13 cellular contexts compared by ENCODE assay signal in the genomic region with DNA sequence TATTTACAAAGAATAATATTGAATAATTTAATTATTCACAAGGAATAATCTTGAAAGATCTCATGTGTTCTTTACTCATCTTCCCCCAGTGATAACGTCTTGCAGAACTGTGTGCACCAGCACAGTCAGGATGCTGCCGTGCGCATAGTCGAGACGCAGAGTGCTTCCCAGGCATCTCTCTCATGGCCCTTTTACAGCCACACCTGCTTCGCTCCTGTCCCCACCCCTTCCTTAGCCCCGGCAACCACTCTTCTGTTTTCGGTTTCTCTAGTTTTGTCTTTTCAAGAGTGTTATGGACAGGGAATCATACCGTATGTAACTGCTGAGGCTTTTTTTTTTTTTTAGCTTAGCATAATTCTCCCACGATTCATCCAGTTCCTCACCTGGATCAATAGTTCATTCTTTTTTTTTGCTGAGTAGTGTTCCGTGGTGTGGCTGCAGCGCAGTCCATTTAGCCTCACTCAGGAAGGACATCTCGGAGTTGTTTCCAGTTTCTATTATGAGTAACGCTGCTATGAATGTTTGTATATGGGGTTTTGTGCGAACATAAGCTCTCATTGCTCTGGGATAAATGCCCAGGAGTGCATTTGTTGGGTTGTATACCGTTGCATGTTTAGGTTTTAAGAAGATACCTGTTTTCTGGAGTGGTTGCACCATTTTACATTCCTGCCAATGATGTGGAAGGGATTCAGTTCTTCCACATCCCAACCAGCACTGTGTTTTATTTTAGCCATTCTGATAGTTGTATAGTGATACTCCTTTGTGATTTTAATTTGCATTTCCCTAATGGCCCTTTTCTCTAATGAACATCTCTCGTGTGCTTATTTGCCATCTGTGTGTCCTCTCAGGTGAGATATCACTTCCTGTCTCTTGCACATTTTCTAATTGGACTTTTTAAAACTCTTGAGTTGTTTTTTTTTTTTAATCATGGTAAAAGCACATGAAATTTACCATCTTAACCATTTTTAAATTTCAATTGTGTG. TPM values are rescaled to one million over a fixed set of nuclear protein-coding genes. Genes with fewer than 3 reads are reported as not detected.
A peak's percentile ranks its signal among the peaks of the same experiment; 100 is the strongest.
DNase-seq lines count a peak whose midpoint lies in the region; ATAC-seq, FAIRE-seq and TF ChIP-seq lines count a peak whose summit lies in the region.
"Had no signal": no experiment of that assay in that cellular context is flagged by ENCODE, and none has a peak within 500 bp of the region (broad histone marks: within the 10 kb centered on the region; RNA-seq: fewer than 3 reads in every experiment).

No MANE protein-coding gene starts in this region.

- FAIRE-seq in pancreas (lab: Jason Lieb, UNC), result no peak

- intact Hi-C loops in pancreas (cut with DNase I), result no loop called here

- no peaks in the 10 kb centered on the region for H3K9me3 Mint-ChIP-seq in activated CD4-positive, alpha-beta memory T cell treated with anti-CD3 and anti-CD28 coated beads, Interleukin-2, amount 10 ng/mL, durations not matched to agents 7 days and 5 days
- H3K9me3 Mint-ChIP-seq in immature natural killer cell, result no peaks in the 10 kb centered on the region
- H3K9me3 Mint-ChIP-seq: dendritic cell treated with granulocyte-macrophage colony-stimulating factor and Interleukin-4, amounts not matched to agents 40 ng/mL and 50 ng/mL, for 4 days had no signal

- H3K27me3 Mint-ChIP-seq in activated CD4-positive, alpha-beta memory T cell treated with anti-CD3 and anti-CD28 coated beads, Interleukin-2, amount 10 ng/mL, durations not matched to agents 7 days and 5 days, result no peaks in the 10 kb centered on the region
- H3K27me3 Mint-ChIP-seq in immature natural killer cell (ENCODE audit: low read depth in 3 of 3), result peaks cover 0 to 4% (median 2%) of the 10 kb centered on the region in 3 donors
- H3K27me3 Mint-ChIP-seq: dendritic cell treated with granulocyte-macrophage colony-stimulating factor and Interleukin-4, amounts not matched to agents 40 ng/mL and 50 ng/mL, for 4 days had no signal

- H3K27ac Mint-ChIP-seq in activated CD4-positive, alpha-beta memory T cell treated with anti-CD3 and anti-CD28 coated beads, Interleukin-2, amount 10 ng/mL, durations not matched to agents 7 days and 5 days, result peak overlapping the region; percentile 62
- H3K27ac Mint-ChIP-seq in immature natural killer cell, result peak overlapping the region in 4 of 6 donors; percentile 27 to 73 (median 56)
- H3K27ac Mint-ChIP-seq: dendritic cell treated with granulocyte-macrophage colony-stimulating factor and Interleukin-4, amounts not matched to agents 40 ng/mL and 50 ng/mL, for 4 days had no signal

- WGBS in pancreas, 2 donors, result 76 to 92% methylated on average over 17 of the region's 17 CpGs

- H3K4me1 ChIP-seq in pancreas, result peaks cover 0 to 21% (median 6%) of the 10 kb centered on the region in 3 donors

- H3K36me3 Mint-ChIP-seq in activated CD4-positive, alpha-beta memory T cell treated with anti-CD3 and anti-CD28 coated beads, Interleukin-2, amount 10 ng/mL, durations not matched to agents 7 days and 5 days (ENCODE audit: low read depth), result peaks cover 28% of the 10 kb centered on the region
- H3K36me3 Mint-ChIP-seq in immature natural killer cell, result peaks cover 10 to 24% (median 18%) of the 10 kb centered on the region in 3 donors

- peak; percentile 54 for ATAC-seq in GM19395 (IDR thresholded peaks at IDR 0.05; ENCODE audit: unreplicated experiment)
- no peak for ATAC-seq in pancreas
- ATAC-seq: gastroesophageal sphincter, left colon had no signal

- H3K4me3 Mint-ChIP-seq in activated CD4-positive, alpha-beta memory T cell treated with anti-CD3 and anti-CD28 coated beads, Interleukin-2, amount 10 ng/mL, durations not matched to agents 7 days and 5 days, result peak overlapping the region; percentile 61
- H3K4me3 Mint-ChIP-seq in immature natural killer cell, result peak overlapping the region in 4 of 5 donors; percentile 28 to 44 (median 30)
- H3K4me3 Mint-ChIP-seq: dendritic cell treated with granulocyte-macrophage colony-stimulating factor and Interleukin-4, amounts not matched to agents 40 ng/mL and 50 ng/mL, for 4 days had no signal

- CTCF ChIA-PET in activated CD4-positive, alpha-beta memory T cell treated with anti-CD3 and anti-CD28 coated beads, Interleukin-2, amount 10 ng/mL, durations not matched to agents 7 days and 5 days (lab: Charles Lee), result interaction anchor here (0.7 kb wide), 1 partner anchor 99 kb away, joined by 4 read pairs; no protein-coding TSS in a partner anchor

- TF ChIP-seq CTCF in pancreas (IDR thresholded peaks at IDR 0.05), result no peak

- H3K27me3 ChIP-seq in pancreas, result no peaks in the 10 kb centered on the region
- H3K27me3 ChIP-seq: gastroesophageal sphincter had no signal

- H3K9me3 ChIP-seq in pancreas, result no peaks in the 10 kb centered on the region
- H3K9me3 ChIP-seq: gastroesophageal sphincter had no signal

- no peak overlapping the region for H3K4me3 ChIP-seq in pancreas
- H3K4me3 ChIP-seq: gastroesophageal sphincter had no signal

- H3K4me1 Mint-ChIP-seq in activated CD4-positive, alpha-beta memory T cell treated with anti-CD3 and anti-CD28 coated beads, Interleukin-2, amount 10 ng/mL, durations not matched to agents 7 days and 5 days, result peaks cover 27% of the 10 kb centered on the region
- peaks cover 30 to 31% of the 10 kb centered on the region in 2 donors for H3K4me1 Mint-ChIP-seq in immature natural killer cell

- no peak overlapping the region for H3K27ac ChIP-seq in pancreas
- H3K27ac ChIP-seq: 22Rv1, gastroesophageal sphincter had no signal

- DNase-seq in NCI-H2029 treated with DMSO at 0.1 percent for 48 hours (lab: John Stamatoyannopoulos, UW), result peak; percentile 17
- DNase-seq in NCI-H2029 (lab: John Stamatoyannopoulos, UW), result no peak
- peak; percentile 23 for DNase-seq in activated CD4-positive, alpha-beta memory T cell treated with anti-CD3 and anti-CD28 coated beads, Interleukin-2, amount 10 ng/mL, durations not matched to agents 7 days and 5 days
- DNase-seq in immature natural killer cell, result no peak
- no peak for DNase-seq in pancreas
- no peak for DNase-seq in hippocampal formation (lab: John Stamatoyannopoulos, UW)
- DNase-seq in SW480 (ENCODE audit: low spot score), result no peak
- DNase-seq: left colon, NCI-H526 treated with DMSO at 0.1 percent for 48 hours had no signal

- peaks cover 0 to 16% (median 7%) of the 10 kb centered on the region in 3 donors for H3K36me3 ChIP-seq in pancreas

- POLR2A ChIA-PET in activated CD4-positive, alpha-beta memory T cell treated with anti-CD3 and anti-CD28 coated beads, Interleukin-2, amount 10 ng/mL, durations not matched to agents 7 days and 5 days (lab: Charles Lee), result interaction anchor here (1.1 kb wide), 1 partner anchor 48 kb away, joined by 3 read pairs; the partner anchor contains the start of gene SEC14L1

RNA-seq across cellular contexts. Expression of gene SEC14L1, which starts 47.6 kb away (rescaled TPM):
- total RNA-seq in activated CD4-positive, alpha-beta memory T cell treated with anti-CD3 and anti-CD28 coated beads, Interleukin-2, amount 10 ng/mL, durations not matched to agents 7 days and 5 days, result 10 to 100 TPM; 77.2 to 82.2 TPM
- polyA plus RNA-seq in immature natural killer cell (10 to 100 TPM; 14.8 to 25.6 (median 19.4) TPM), pancreas (10 to 100 TPM; 17.8 to 18.6 TPM)
- total RNA-seq in pancreas, result 10 to 100 TPM; 28.7 to 45.5 (median 34.2) TPM

Comparison
In these comparisons a context has a peak if more than half of its experiments do, and no peak if none do; other contexts are left out.
1. DNase-seq: peak in NCI-H2029 treated with DMSO at 0.1 percent for 48 hours (single experiment) and activated CD4-positive, alpha-beta memory T cell treated with anti-CD3 and anti-CD28 coated beads, Interleukin-2, amount 10 ng/mL, durations not matched to agents 7 days and 5 days (single experiment); none in NCI-H2029 (single experiment), immature natural killer cell (0 of 3), pancreas (0 of 6), hippocampal formation (0 of 2) and SW480 (single experiment).